ENCODE assay signal across 1 cellular context in the genomic region with DNA sequence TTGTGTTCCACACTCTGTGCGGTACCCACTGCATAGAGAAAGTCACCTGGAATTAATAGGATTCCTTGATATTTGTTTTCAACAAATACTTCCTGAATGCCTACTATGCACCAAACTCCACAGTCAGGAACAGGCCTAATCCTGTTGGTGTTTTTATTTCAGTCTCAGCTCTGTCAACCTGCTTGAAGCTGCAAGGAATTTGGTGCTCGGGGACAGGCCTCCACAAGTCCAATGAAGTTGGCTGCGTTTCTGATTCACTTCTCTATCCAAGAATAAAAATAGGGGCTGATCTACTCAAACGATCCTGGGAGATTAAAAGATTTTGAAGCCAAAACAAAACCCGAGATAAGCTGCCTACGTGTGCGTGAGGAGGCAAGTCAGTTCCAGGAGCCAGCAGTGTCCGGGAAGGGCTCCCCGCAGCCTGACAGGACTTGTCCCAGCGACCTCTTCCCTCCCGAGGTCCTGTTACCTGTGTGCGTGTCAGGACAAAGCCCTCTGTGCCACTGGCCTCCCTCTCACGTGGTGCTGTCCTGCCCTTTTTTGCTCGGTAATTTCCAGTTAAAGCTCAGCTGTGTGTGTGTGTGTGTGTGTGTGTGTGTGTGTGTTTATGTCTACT.
TF ChIP-seq lines count a peak whose summit lies in the region.

No MANE protein-coding gene starts in this region.

TF ChIP-seq in liver, 16 proteins besides CTCF, POLR2A, EP300 and RAD21 (continued from another document):
- TF ChIP-seq, protein P1, sequence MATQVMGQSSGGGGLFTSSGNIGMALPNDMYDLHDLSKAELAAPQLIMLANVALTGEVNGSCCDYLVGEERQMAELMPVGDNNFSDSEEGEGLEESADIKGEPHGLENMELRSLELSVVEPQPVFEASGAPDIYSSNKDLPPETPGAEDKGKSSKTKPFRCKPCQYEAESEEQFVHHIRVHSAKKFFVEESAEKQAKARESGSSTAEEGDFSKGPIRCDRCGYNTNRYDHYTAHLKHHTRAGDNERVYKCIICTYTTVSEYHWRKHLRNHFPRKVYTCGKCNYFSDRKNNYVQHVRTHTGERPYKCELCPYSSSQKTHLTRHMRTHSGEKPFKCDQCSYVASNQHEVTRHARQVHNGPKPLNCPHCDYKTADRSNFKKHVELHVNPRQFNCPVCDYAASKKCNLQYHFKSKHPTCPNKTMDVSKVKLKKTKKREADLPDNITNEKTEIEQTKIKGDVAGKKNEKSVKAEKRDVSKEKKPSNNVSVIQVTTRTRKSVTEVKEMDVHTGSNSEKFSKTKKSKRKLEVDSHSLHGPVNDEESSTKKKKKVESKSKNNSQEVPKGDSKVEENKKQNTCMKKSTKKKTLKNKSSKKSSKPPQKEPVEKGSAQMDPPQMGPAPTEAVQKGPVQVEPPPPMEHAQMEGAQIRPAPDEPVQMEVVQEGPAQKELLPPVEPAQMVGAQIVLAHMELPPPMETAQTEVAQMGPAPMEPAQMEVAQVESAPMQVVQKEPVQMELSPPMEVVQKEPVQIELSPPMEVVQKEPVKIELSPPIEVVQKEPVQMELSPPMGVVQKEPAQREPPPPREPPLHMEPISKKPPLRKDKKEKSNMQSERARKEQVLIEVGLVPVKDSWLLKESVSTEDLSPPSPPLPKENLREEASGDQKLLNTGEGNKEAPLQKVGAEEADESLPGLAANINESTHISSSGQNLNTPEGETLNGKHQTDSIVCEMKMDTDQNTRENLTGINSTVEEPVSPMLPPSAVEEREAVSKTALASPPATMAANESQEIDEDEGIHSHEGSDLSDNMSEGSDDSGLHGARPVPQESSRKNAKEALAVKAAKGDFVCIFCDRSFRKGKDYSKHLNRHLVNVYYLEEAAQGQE (IDR thresholded peaks at IDR 0.05) = peak; percentile 50
- TF ChIP-seq HNF4G (IDR thresholded peaks at IDR 0.05) = peak; percentile 70
